2 cellular contexts compared by ENCODE assay signal in the genomic region with DNA sequence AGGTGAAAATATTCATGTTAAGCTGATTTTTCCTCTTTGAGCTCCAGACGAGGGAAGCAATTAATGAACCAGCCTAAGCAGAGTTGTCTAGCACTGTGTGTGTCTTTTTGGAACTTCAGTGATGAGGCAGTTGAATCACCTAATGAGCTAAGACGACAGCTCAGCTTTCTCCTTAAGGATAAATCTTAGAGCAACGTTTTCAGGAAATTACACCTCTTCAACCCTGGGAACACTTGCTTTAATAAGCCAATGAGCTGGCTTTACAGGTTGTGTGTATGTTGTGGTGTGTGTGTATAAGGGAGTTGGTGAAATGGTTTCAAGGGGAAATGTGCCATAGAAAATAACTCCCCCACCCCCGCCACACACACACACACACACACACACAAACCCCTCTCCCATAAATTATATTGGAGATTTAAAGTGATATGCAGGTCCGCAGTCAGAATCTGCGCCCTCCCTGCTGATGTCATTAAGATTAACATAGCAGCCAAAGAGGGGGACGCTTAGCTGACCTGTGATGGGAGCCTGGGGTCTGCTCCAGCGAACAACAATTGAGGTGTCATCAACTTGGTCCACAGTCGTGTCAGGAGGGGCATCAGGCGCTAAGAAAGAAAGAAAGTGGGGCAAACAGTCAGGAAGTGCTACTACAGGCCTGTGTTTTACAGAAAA.
TF ChIP-seq lines count a peak whose summit lies in the region.

No MANE protein-coding gene starts in this region.

TF ChIP-seq in HepG2, 621 proteins besides CTCF, POLR2A, EP300 and RAD21:
- TF ChIP-seq RARG (CRISPR knock-in tag; IDR thresholded peaks at IDR 0.05; ENCODE audit: low read depth) (no peak), ZNF605 (CRISPR knock-in tag; IDR thresholded peaks at IDR 0.05) (0 out of 2 replicates have a peak, but pooled peaks have one; percentile 1), EED (CRISPR knock-in tag; IDR thresholded peaks at IDR 0.05) (no peak), ZNF589 (CRISPR knock-in tag; conservative IDR thresholded peaks at IDR 0.05) (0 out of 2 replicates have a peak, but pooled peaks have one; percentile 35), ZNF501 (CRISPR knock-in tag; IDR thresholded peaks at IDR 0.05) (0 out of 2 replicates have a peak, but pooled peaks have one; percentile 32), THAP11 (CRISPR knock-in tag; IDR thresholded peaks at IDR 0.05) (no peak), POLR2G (IDR thresholded peaks at IDR 0.05; ENCODE audit: low read depth, low read length) (peak; percentile 72), POLR2AphosphoS5 (IDR thresholded peaks at IDR 0.05; ENCODE audit: low read depth, low read length) (peak; percentile 40; the same call in 1 of the 2 replicates), ZNF615 (CRISPR knock-in tag; IDR thresholded peaks at IDR 0.05; ENCODE audit: borderline replicate concordance) (0 out of 2 replicates have a peak, but pooled peaks have one; percentile 42), RBFOX2 (IDR thresholded peaks at IDR 0.05; ENCODE audit: low read depth, low read length) (peak; percentile 2; the same call in 1 of the 2 replicates), TEAD3 (CRISPR knock-in tag; optimal IDR thresholded peaks at IDR 0.05; ENCODE audit: borderline replicate concordance) (no peak), RBM22 (optimal IDR thresholded peaks at IDR 0.05; ENCODE audit: low read length) (peak; percentile 93), PAF1 (CRISPR knock-in tag; IDR thresholded peaks at IDR 0.05) (peak; percentile 84; the same call in 1 of the 2 replicates), ZC3H13 (CRISPR knock-in tag; IDR thresholded peaks at IDR 0.05) (0 out of 2 replicates have a peak, but pooled peaks have one; percentile 52)
- TF ChIP-seq, protein P1, sequence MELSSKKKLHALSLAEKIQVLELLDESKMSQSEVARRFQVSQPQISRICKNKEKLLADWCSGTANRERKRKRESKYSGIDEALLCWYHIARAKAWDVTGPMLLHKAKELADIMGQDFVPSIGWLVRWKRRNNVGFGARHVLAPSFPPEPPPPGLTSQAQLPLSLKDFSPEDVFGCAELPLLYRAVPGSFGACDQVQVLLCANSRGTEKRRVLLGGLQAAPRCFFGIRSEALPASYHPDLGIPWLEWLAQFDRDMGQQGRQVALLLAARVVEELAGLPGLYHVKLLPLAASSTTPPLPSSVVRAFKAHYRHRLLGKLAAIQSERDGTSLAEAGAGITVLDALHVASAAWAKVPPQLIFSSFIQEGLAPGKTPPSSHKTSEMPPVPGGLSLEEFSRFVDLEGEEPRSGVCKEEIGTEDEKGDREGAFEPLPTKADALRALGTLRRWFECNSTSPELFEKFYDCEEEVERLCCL (CRISPR knock-in tag; IDR thresholded peaks at IDR 0.05; ENCODE audit: borderline replicate concordance), result peak; percentile 54; the same call in 1 of the 2 replicates

TF ChIP-seq in endothelial cell of umbilical vein, 7 proteins besides CTCF, POLR2A, EP300 and RAD21:
- TF ChIP-seq POLR2AphosphoS5 (IDR thresholded peaks at IDR 0.05; ENCODE audit: insufficient read depth, low read depth, low read length), result peak; percentile 14
- TF ChIP-seq, protein P2, sequence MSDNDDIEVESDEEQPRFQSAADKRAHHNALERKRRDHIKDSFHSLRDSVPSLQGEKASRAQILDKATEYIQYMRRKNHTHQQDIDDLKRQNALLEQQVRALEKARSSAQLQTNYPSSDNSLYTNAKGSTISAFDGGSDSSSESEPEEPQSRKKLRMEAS (IDR thresholded peaks at IDR 0.05; ENCODE audit: insufficient read depth, insufficient read length), result no peak
- TF ChIP-seq JUN (IDR thresholded peaks at IDR 0.05; ENCODE audit: borderline replicate concordance, insufficient read depth, insufficient read length, low read depth), result no peak
- no peak for TF ChIP-seq FOS (IDR thresholded peaks at IDR 0.05; ENCODE audit: borderline replicate concordance, insufficient read depth, low read length)
- TF ChIP-seq EZH2 (IDR thresholded peaks at IDR 0.05; ENCODE audit: borderline replicate concordance, low read depth, low read length, severe bottlenecking), result no peak
- TF ChIP-seq MYC (IDR thresholded peaks at IDR 0.05; ENCODE audit: low read depth, low read length), result no peak
TF ChIP-seq in endothelial cell of umbilical vein: peak in this region for 1.
